ENCODE assay signal across 2 cellular contexts in genomic region chr2:133484106-133484505, GRCh38.
TF ChIP-seq lines count a peak whose summit lies in the region.

No MANE protein-coding gene starts in this region.

TF ChIP-seq in SK-N-SH, 30 proteins besides CTCF, POLR2A, EP300 and RAD21 (continued from another document):
- TF ChIP-seq REST (IDR thresholded peaks at IDR 0.05; ENCODE audit: low read depth, low read length) (no peak), PBX3 (IDR thresholded peaks at IDR 0.05) (no peak), TCF12 (IDR thresholded peaks at IDR 0.05) (peak; percentile 28; the same call in 1 of the 2 replicates)
TF ChIP-seq in SK-N-SH: peak in this region for 1.

TF ChIP-seq in SK-N-SH treated with all-trans-retinoic acid at 6 μM for 48 hours, 23 proteins besides CTCF, POLR2A, EP300 and RAD21 (continued from another document):
- TF ChIP-seq CSRNP3 (CRISPR knock-in tag; IDR thresholded peaks at IDR 0.05) (no peak), ZFP3 (CRISPR knock-in tag; IDR thresholded peaks at IDR 0.05) (no peak), CSDC2 (CRISPR knock-in tag; IDR thresholded peaks at IDR 0.05) (no peak), RARB (CRISPR knock-in tag; IDR thresholded peaks at IDR 0.05) (no peak), ZNF70 (CRISPR knock-in tag; IDR thresholded peaks at IDR 0.05) (no peak), CREB5 (CRISPR knock-in tag; IDR thresholded peaks at IDR 0.05; ENCODE audit: low read depth) (no peak), ZFP30 (CRISPR knock-in tag; IDR thresholded peaks at IDR 0.05) (no peak), PATZ1 (CRISPR knock-in tag; IDR thresholded peaks at IDR 0.05; ENCODE audit: borderline replicate concordance) (no peak), TSHZ2 (CRISPR knock-in tag; IDR thresholded peaks at IDR 0.05) (no peak), ZC3H10 (CRISPR knock-in tag; IDR thresholded peaks at IDR 0.05) (no peak), TCF4 (CRISPR knock-in tag; IDR thresholded peaks at IDR 0.05; ENCODE audit: borderline replicate concordance) (no peak)
